In the genomic region with DNA sequence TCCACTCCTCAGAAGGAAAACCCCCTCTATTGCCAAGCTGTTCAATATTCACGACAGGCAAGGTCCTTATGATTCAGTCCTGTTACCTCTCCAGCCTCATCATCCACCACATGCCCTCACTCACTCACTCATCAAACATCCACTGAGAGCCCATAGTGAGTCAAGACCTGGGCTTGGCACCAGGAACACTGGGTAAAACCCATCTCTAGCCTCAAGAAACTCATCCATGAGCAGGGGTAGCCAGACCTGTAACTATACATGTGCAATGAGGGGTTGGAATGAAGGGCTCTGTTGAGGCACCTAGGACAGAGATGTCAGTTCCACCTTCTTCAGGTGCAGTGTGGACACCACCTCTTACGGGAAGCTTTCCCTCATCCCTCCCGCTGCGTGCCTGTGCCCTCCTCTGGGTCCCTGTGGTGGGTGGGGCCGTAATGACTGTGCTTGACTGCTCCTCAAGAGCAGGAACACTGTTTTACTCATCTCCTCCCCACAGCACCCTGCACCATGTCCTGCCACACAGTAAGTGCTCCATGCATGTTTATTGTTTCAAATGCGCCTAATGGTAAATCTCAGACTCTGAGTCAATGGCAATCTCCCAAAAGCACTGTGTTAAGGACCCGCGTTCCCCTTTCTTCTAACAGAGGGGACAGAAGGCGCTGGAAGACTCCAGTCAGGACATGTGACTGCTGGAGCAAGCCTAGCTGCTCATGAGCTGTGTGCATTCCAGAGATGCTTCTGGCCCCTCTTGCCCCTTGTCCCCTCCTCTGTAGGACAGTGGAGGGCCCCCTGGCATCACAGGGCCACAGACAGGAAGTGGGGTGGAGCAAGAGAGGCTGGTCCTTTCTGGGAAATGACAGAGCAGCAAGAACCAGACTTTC, we compare ENCODE assay signal across 8 cellular contexts.
DNase-seq lines count a peak whose midpoint lies in the region; ATAC-seq and TF ChIP-seq lines count a peak whose summit lies in the region.

No MANE protein-coding gene starts in this region.

- 73 to 79% methylated on average over 9 of the region's 9 CpGs for WGBS in thyroid gland, 2 donors

- no peaks in the 10 kb centered on the region for H3K27me3 ChIP-seq in thyroid gland

- no peak overlapping the region for H3K4me3 ChIP-seq in thyroid gland (replicated peaks in 1 of 3)

- H3K27me3 Mint-ChIP-seq in activated T-cell treated with anti-CD3 and anti-CD28 coated beads, Interleukin-2, amount 50 U/mL, for 72 hours (ENCODE audit: low read depth): no peaks in the 10 kb centered on the region
- peaks cover 0 to 5% (median 0%) of the 10 kb centered on the region in 3 donors for H3K27me3 Mint-ChIP-seq in immature natural killer cell (ENCODE audit: low read depth in 3 of 3)

- H3K4me3 Mint-ChIP-seq in activated T-cell treated with anti-CD3 and anti-CD28 coated beads, Interleukin-2, amount 50 U/mL, for 72 hours: peak overlapping the region; percentile 76 to 81
- H3K4me3 Mint-ChIP-seq in immature natural killer cell: peak overlapping the region; percentile 44 to 81 (median 63)

- no peaks in the 10 kb centered on the region for H3K9me3 ChIP-seq in thyroid gland

- peak overlapping the region in 2 of 3 donors; percentile 49 to 70 for H3K27ac ChIP-seq in thyroid gland

- peaks cover 70% of the 10 kb centered on the region for H3K4me1 Mint-ChIP-seq in activated T-cell treated with anti-CD3 and anti-CD28 coated beads, Interleukin-2, amount 50 U/mL, for 72 hours (ENCODE audit: low read depth)
- peaks cover 78 to 92% of the 10 kb centered on the region in 2 donors for H3K4me1 Mint-ChIP-seq in immature natural killer cell

- H3K4me1 ChIP-seq in thyroid gland: peaks cover 49 to 63% of the 10 kb centered on the region in 2 donors

- H3K36me3 Mint-ChIP-seq in activated T-cell treated with anti-CD3 and anti-CD28 coated beads, Interleukin-2, amount 50 U/mL, for 72 hours (ENCODE audit: insufficient read depth in 2 of 2): peaks cover 16 to 25% of the 10 kb centered on the region in 2 donors
- peaks cover 10 to 17% (median 11%) of the 10 kb centered on the region in 3 donors for H3K36me3 Mint-ChIP-seq in immature natural killer cell

- ATAC-seq in HG02588 (IDR thresholded peaks at IDR 0.05; ENCODE audit: unreplicated experiment): peak; percentile 43
- peak; percentile 75 to 80 for ATAC-seq in activated T-cell treated with anti-CD3 and anti-CD28 coated beads, Interleukin-2, amount 50 U/mL, for 72 hours (replicated peaks in 1 of 2)
- ATAC-seq in HG02970 (IDR thresholded peaks at IDR 0.05; ENCODE audit: low FRiP score, unreplicated experiment): no peak

- intact Hi-C loops in thyroid gland (cut with DNase I): no loop called here

- in situ Hi-C loops in G401 (cut with HindIII; ENCODE audit: low sequenced_read_pairs): no loop called here

- no peak for TF ChIP-seq POLR2A in thyroid gland (IDR thresholded peaks at IDR 0.05)

- H3K9me3 Mint-ChIP-seq in activated T-cell treated with anti-CD3 and anti-CD28 coated beads, Interleukin-2, amount 50 U/mL, for 72 hours: peaks cover 10 to 13% of the 10 kb centered on the region in 2 donors
- no peaks in the 10 kb centered on the region for H3K9me3 Mint-ChIP-seq in immature natural killer cell

- TF ChIP-seq CTCF in thyroid gland (IDR thresholded peaks at IDR 0.05): no peak

- peak overlapping the region; percentile 52 for H3K27ac Mint-ChIP-seq in activated T-cell treated with anti-CD3 and anti-CD28 coated beads, Interleukin-2, amount 50 U/mL, for 72 hours
- H3K27ac Mint-ChIP-seq in immature natural killer cell: peak overlapping the region; percentile 54 to 91 (median 78)

- DNase-seq in GM03348 (ENCODE audit: low spot score) (peak; percentile 75), immature natural killer cell (no peak), thyroid gland (peak; percentile 23 to 49), NCI-H1436 treated with DMSO at 0.1 percent for 48 hours (lab: John Stamatoyannopoulos, UW) (no peak), G401 (ENCODE audit: low spot score) (no peak)
- DNase-seq in activated T-cell treated with anti-CD3 and anti-CD28 coated beads, Interleukin-2, amount 50 U/mL, for 72 hours: peak; percentile 82 to 85

- no peaks in the 10 kb centered on the region for H3K36me3 ChIP-seq in thyroid gland

Comparison
In these comparisons a context has a peak if more than half of its experiments do, and no peak if none do; other contexts are left out.
1. DNase-seq: peak in GM03348 (single experiment), activated T-cell treated with anti-CD3 and anti-CD28 coated beads, Interleukin-2, amount 50 U/mL, for 72 hours (2 of 2) and thyroid gland (2 of 2); none in immature natural killer cell (0 of 3), NCI-H1436 treated with DMSO at 0.1 percent for 48 hours (single experiment) and G401 (single experiment).